8 cellular contexts compared by ENCODE assay signal in genomic region chr15:64892850-64893403, GRCh38. TPM values are rescaled to one million over a fixed set of nuclear protein-coding genes. Genes with fewer than 3 reads are reported as not detected.
DNase-seq lines count a peak whose midpoint lies in the region; ATAC-seq and TF ChIP-seq lines count a peak whose summit lies in the region.

No MANE protein-coding gene starts in this region.

- no peak overlapping the region for H3K14ac ChIP-seq in IMR-90 (replicated peaks; ENCODE audit: low read depth, low read length)

- no peaks in the 10 kb centered on the region for H3K27me3 Mint-ChIP-seq in activated CD4-positive, alpha-beta T cell treated with anti-CD3 and anti-CD28 coated beads, Interleukin-2, amount 10 ng/mL, durations not matched to agents 7 days and 5 days

- peak overlapping the region; percentile 78 for H3K4me3 Mint-ChIP-seq in activated CD4-positive, alpha-beta T cell treated with anti-CD3 and anti-CD28 coated beads, Interleukin-2, amount 10 ng/mL, durations not matched to agents 7 days and 5 days
- peak overlapping the region; percentile 98 for H3K4me3 Mint-ChIP-seq in stimulated activated effector memory CD8-positive, alpha-beta T cell treated with anti-CD3 and anti-CD28 coated beads, Interleukin-12 subunit alpha, Interleukin-12 subunit beta, amount 100 ng/mL, for 72 hours

- WGBS in IMR-90 (ENCODE audit: extremely low coverage in 2 of 2, insufficient read length in 1 of 2), 2 experiments, result 86% methylated on average over 1 of the region's 8 CpGs; no CpG with 5 or more reads in 1 of the 2 experiments
- WGBS in gastroesophageal sphincter (ENCODE audit: low coverage in 1 of 2), 2 donors, result 92 to 100% methylated on average over 2 to 8 of the region's 8 CpGs

- no peak overlapping the region for H2BK20ac ChIP-seq in IMR-90 (ENCODE audit: low read depth, low read length)

- DNase-seq in IMR-90 (no peak), middle frontal gyrus (ENCODE audit: extremely low spot score, low spot score) (no peak), foreskin keratinocyte (no peak), foreskin fibroblast (no peak), HK-2 (ENCODE audit: unreplicated experiment) (no peak)
- DNase-seq in activated CD4-positive, alpha-beta T cell treated with anti-CD3 and anti-CD28 coated beads, Interleukin-2, amount 10 ng/mL, durations not matched to agents 7 days and 5 days, result no peak
- DNase-seq in stimulated activated effector memory CD8-positive, alpha-beta T cell treated with anti-CD3 and anti-CD28 coated beads, Interleukin-12 subunit alpha, Interleukin-12 subunit beta, amount 100 ng/mL, for 72 hours (ENCODE audit: low spot score in 2 of 2), result peak; percentile 36 to 75

- no peaks in the 10 kb centered on the region for H4K20me1 ChIP-seq in IMR-90 (ENCODE audit: insufficient read depth, low read length)

- H3K27ac ChIP-seq in IMR-90 (ENCODE audit: insufficient read depth, low read length) (no peak overlapping the region; the same call in 1 of the 2 replicates), gastroesophageal sphincter (peak overlapping the region in 3 of 4 donors; percentile 77 to 79 (median 78)), foreskin keratinocyte (no peak overlapping the region)

- dilution Hi-C loops in IMR-90 (cut with HindIII; ENCODE audit: low sequenced_read_pairs, unreplicated experiment), result no loop called here

- peaks cover 0 to 26% of the 10 kb centered on the region in 2 experiments; a peak in 2 of 4 replicates for H3K79me1 ChIP-seq in IMR-90 (ENCODE audit: low read depth in 1 of 2, low read length in 2 of 2)

- H4K91ac ChIP-seq in IMR-90 (ENCODE audit: insufficient read depth, low read depth, low read length), result no peak overlapping the region

- peaks cover 71% of the 10 kb centered on the region for H3K4me1 Mint-ChIP-seq in activated CD4-positive, alpha-beta T cell treated with anti-CD3 and anti-CD28 coated beads, Interleukin-2, amount 10 ng/mL, durations not matched to agents 7 days and 5 days
- H3K4me1 Mint-ChIP-seq in stimulated activated effector memory CD8-positive, alpha-beta T cell treated with anti-CD3 and anti-CD28 coated beads, Interleukin-12 subunit alpha, Interleukin-12 subunit beta, amount 100 ng/mL, for 72 hours, result peaks cover 69% of the 10 kb centered on the region

- peaks cover 39% of the 10 kb centered on the region for H3K4me1 ChIP-seq in IMR-90 (ENCODE audit: control insufficient read depth, insufficient read depth, low read length)
- peaks cover 0 to 56% (median 30%) of the 10 kb centered on the region in 3 donors for H3K4me1 ChIP-seq in gastroesophageal sphincter
- peaks cover 25% of the 10 kb centered on the region for H3K4me1 ChIP-seq in foreskin keratinocyte

- H2BK5ac ChIP-seq in IMR-90 (ENCODE audit: low read depth, low read length, poor library complexity, severe bottlenecking), result peak overlapping the region; percentile 64

- H2AFZ ChIP-seq in IMR-90 (replicated peaks; ENCODE audit: low read length, poor library complexity), result no peak overlapping the region

- H2BK120ac ChIP-seq in IMR-90 (ENCODE audit: low read depth, low read length), result peak overlapping the region; percentile 4; the same call in 1 of the 2 replicates

- peak overlapping the region; percentile 44 for H2AK9ac ChIP-seq in IMR-90 (replicated peaks; ENCODE audit: low read depth, low read length, poor library complexity)

- H3K4me3 ChIP-seq in IMR-90 (ENCODE audit: insufficient read depth, low read depth, low read length) (no peak overlapping the region), gastroesophageal sphincter (peak overlapping the region in 1 of 2 donors; percentile 36), foreskin fibroblast (ENCODE audit: low read depth in 1 of 2, low read length in 2 of 2) (no peak overlapping the region)

- intact Hi-C loops in IMR-90 (cut with micrococcal nuclease), result no loop called here

- POLR2A ChIA-PET in IMR-90 (lab: Charles Lee; ENCODE audit: unreplicated experiment), result no interaction called here
- POLR2A ChIA-PET in activated CD4-positive, alpha-beta T cell treated with anti-CD3 and anti-CD28 coated beads, Interleukin-2, amount 10 ng/mL, durations not matched to agents 7 days and 5 days (lab: Charles Lee), result interaction anchor here (0.5 to 1.7 kb wide), 3 partner anchors 12 to 20 kb away, joined by 3 to 6 read pairs (median 4); no protein-coding TSS in a partner anchor

- no peak overlapping the region; the same call in 1 of the 2 replicates for H3K23ac ChIP-seq in IMR-90 (ENCODE audit: low read depth, low read length)

- TF ChIP-seq EP300 in gastroesophageal sphincter (IDR thresholded peaks at IDR 0.05), result no peak

- CTCF ChIA-PET in IMR-90 (lab: Yijun Ruan, JAX), result no interaction called here
- CTCF ChIA-PET in activated CD4-positive, alpha-beta T cell treated with anti-CD3 and anti-CD28 coated beads, Interleukin-2, amount 10 ng/mL, durations not matched to agents 7 days and 5 days (lab: Charles Lee), result interaction anchor here (1.5 to 6.0 kb wide), 7 partner anchors 9 to 67 kb away, joined by 3 to 41 read pairs (median 12); partner anchors contain the start of gene PIF1

- no peak overlapping the region for H3K56ac ChIP-seq in IMR-90 (ENCODE audit: extremely low read depth, insufficient read depth, low read length)

- H3K9me1 ChIP-seq in IMR-90 (ENCODE audit: insufficient read depth, low read length), result peaks cover 37% of the 10 kb centered on the region

- H3K27me3 ChIP-seq in IMR-90 (ENCODE audit: control insufficient read depth, insufficient read depth, low read length), result no peaks in the 10 kb centered on the region
- no peaks in the 10 kb centered on the region for H3K27me3 ChIP-seq in gastroesophageal sphincter
- H3K27me3 ChIP-seq in foreskin keratinocyte, result no peaks in the 10 kb centered on the region

- peak overlapping the region; percentile 99 for H3K27ac Mint-ChIP-seq in activated CD4-positive, alpha-beta T cell treated with anti-CD3 and anti-CD28 coated beads, Interleukin-2, amount 10 ng/mL, durations not matched to agents 7 days and 5 days
- peak overlapping the region; percentile 99 for H3K27ac Mint-ChIP-seq in stimulated activated effector memory CD8-positive, alpha-beta T cell treated with anti-CD3 and anti-CD28 coated beads, Interleukin-12 subunit alpha, Interleukin-12 subunit beta, amount 100 ng/mL, for 72 hours

- no TSS peak for BruUV-seq in IMR-90 (replicated peaks; lab: Mats Ljungman, UMichigan)

- H3K9ac ChIP-seq in IMR-90 (ENCODE audit: low read depth, low read length), result no peak overlapping the region

- H3K36me3 Mint-ChIP-seq in activated CD4-positive, alpha-beta T cell treated with anti-CD3 and anti-CD28 coated beads, Interleukin-2, amount 10 ng/mL, durations not matched to agents 7 days and 5 days (ENCODE audit: low read depth), result no peaks in the 10 kb centered on the region
- peaks cover 31% of the 10 kb centered on the region for H3K36me3 Mint-ChIP-seq in stimulated activated effector memory CD8-positive, alpha-beta T cell treated with anti-CD3 and anti-CD28 coated beads, Interleukin-12 subunit alpha, Interleukin-12 subunit beta, amount 100 ng/mL, for 72 hours

- H3K9me3 ChIP-seq in IMR-90 (ENCODE audit: control insufficient read depth, insufficient read depth, low read length) (no peaks in the 10 kb centered on the region), gastroesophageal sphincter (no peaks in the 10 kb centered on the region)

- H3K4me2 ChIP-seq in IMR-90 (ENCODE audit: low read depth, low read length), result no peak overlapping the region

- no peak overlapping the region for H3K18ac ChIP-seq in IMR-90 (ENCODE audit: low read depth, low read length)

- no peak overlapping the region for H2BK15ac ChIP-seq in IMR-90 (ENCODE audit: low read depth, low read length)

- H4K8ac ChIP-seq in IMR-90 (ENCODE audit: low read depth in 2 of 2, low read length in 2 of 2), result peak overlapping the region; percentile 84 to 88; a peak in 3 of 4 replicates

- H2AK5ac ChIP-seq in IMR-90 (ENCODE audit: low read depth, low read length), result peak overlapping the region; percentile 93

- no peak for TF ChIP-seq RAD21 in IMR-90 (IDR thresholded peaks at IDR 0.05; ENCODE audit: low read length)

- ATAC-seq in IMR-90 (ENCODE audit: low read depth) (no peak), gastroesophageal sphincter (no peak), foreskin keratinocyte (no peak)
- ATAC-seq in stimulated activated effector memory CD8-positive, alpha-beta T cell treated with anti-CD3 and anti-CD28 coated beads, Interleukin-12 subunit alpha, Interleukin-12 subunit beta, amount 100 ng/mL, for 72 hours, result peak; percentile 47

- in situ Hi-C loops in IMR-90 (cut with MboI; ENCODE audit: low sequenced_read_pairs), result no loop called here

- peak overlapping the region; percentile 97; the same call in 1 of the 2 replicates for H3K4ac ChIP-seq in IMR-90 (ENCODE audit: low read depth, low read length)

- H4K5ac ChIP-seq in IMR-90 (ENCODE audit: low read depth, low read length), result no peak overlapping the region

- TF ChIP-seq POLR2A in IMR-90 (IDR thresholded peaks at IDR 0.05; ENCODE audit: low read depth, low read length) (no peak), gastroesophageal sphincter (IDR thresholded peaks at IDR 0.05) (no peak)

- TF ChIP-seq CTCF in IMR-90 (conservative IDR thresholded peaks at IDR 0.05; ENCODE audit: low read depth, low read length) (no peak), gastroesophageal sphincter (IDR thresholded peaks at IDR 0.05) (no peak), foreskin keratinocyte (conservative IDR thresholded peaks at IDR 0.05) (no peak), foreskin fibroblast (IDR thresholded peaks at IDR 0.05; ENCODE audit: low read depth, low read length) (no peak)

- no peaks in the 10 kb centered on the region for H3K9me3 Mint-ChIP-seq in activated CD4-positive, alpha-beta T cell treated with anti-CD3 and anti-CD28 coated beads, Interleukin-2, amount 10 ng/mL, durations not matched to agents 7 days and 5 days
- no peaks in the 10 kb centered on the region for H3K9me3 Mint-ChIP-seq in stimulated activated effector memory CD8-positive, alpha-beta T cell treated with anti-CD3 and anti-CD28 coated beads, Interleukin-12 subunit alpha, Interleukin-12 subunit beta, amount 100 ng/mL, for 72 hours

- H3K36me3 ChIP-seq in IMR-90 (ENCODE audit: control insufficient read depth, insufficient read depth, low read length) (no peaks in the 10 kb centered on the region), gastroesophageal sphincter (no peaks in the 10 kb centered on the region)

RNA-seq across cellular contexts. Expression of gene ANKDD1A, which starts 18.8 kb away (rescaled TPM):
- 2.8 and 3.6 TPM in 2 replicates for total RNA-seq in IMR-90 (2012; rRNA removed)
- polyA plus RNA-seq in IMR-90 (2012; rRNA removed), result 3.0 and 4.9 TPM in 2 replicates
- polyA plus RNA-seq in IMR-90 (2012; cell fraction: cytosol; rRNA removed), result 2.1 and 4.6 TPM in 2 replicates
- polyA plus RNA-seq in IMR-90 (2012; cell fraction: nucleus; rRNA removed; ENCODE audit: low replicate concordance), result 9.8 and 13.4 TPM in 2 replicates
- total RNA-seq in activated CD4-positive, alpha-beta T cell treated with anti-CD3 and anti-CD28 coated beads, Interleukin-2, amount 10 ng/mL, durations not matched to agents 7 days and 5 days, result 1 to 10 TPM in 1 of 2 experiments, under 1 TPM in 1; 0.87 to 1.1 TPM
- total RNA-seq in gastroesophageal sphincter, result 10 to 100 TPM in 2 of 4 donors, 1 to 10 TPM in 2; 4.6 to 15.6 (median 8.5) TPM
- 2.9 and 5.1 TPM in 2 replicates for total RNA-seq in foreskin keratinocyte
- polyA plus RNA-seq in foreskin keratinocyte, result 2.0 and 3.1 TPM in 2 replicates

RNA-seq across cellular contexts. Expression of gene PLEKHO2, which starts 51.2 kb away (rescaled TPM):
- 18.6 and 19.0 TPM in 2 replicates for total RNA-seq in IMR-90 (2012; rRNA removed)
- 22.5 and 24.6 TPM in 2 replicates for polyA plus RNA-seq in IMR-90 (2012; rRNA removed)
- polyA plus RNA-seq in IMR-90 (2012; cell fraction: cytosol; rRNA removed), result 12.6 and 25.0 TPM in 2 replicates
- polyA plus RNA-seq in IMR-90 (2012; cell fraction: nucleus; rRNA removed; ENCODE audit: low replicate concordance), result 37.2 and 43.5 TPM in 2 replicates
- 10 to 100 TPM; 25.4 to 27.6 TPM for total RNA-seq in activated CD4-positive, alpha-beta T cell treated with anti-CD3 and anti-CD28 coated beads, Interleukin-2, amount 10 ng/mL, durations not matched to agents 7 days and 5 days
- 10 to 100 TPM; 27.1 to 47.9 (median 43.1) TPM for total RNA-seq in gastroesophageal sphincter
- total RNA-seq in foreskin keratinocyte, result 16.6 and 21.9 TPM in 2 replicates
- 11.3 and 14.2 TPM in 2 replicates for polyA plus RNA-seq in foreskin keratinocyte

Comparison
In these comparisons a context has a peak if more than half of its experiments do, and no peak if none do; other contexts are left out.
1. DNase-seq: peak in stimulated activated effector memory CD8-positive, alpha-beta T cell treated with anti-CD3 and anti-CD28 coated beads, Interleukin-12 subunit alpha, Interleukin-12 subunit beta, amount 100 ng/mL, for 72 hours (2 of 2); none in IMR-90 (single experiment), activated CD4-positive, alpha-beta T cell treated with anti-CD3 and anti-CD28 coated beads, Interleukin-2, amount 10 ng/mL, durations not matched to agents 7 days and 5 days (single experiment), middle frontal gyrus (single experiment), foreskin keratinocyte (0 of 2), foreskin fibroblast (0 of 2) and HK-2 (single experiment).
2. H3K27ac ChIP-seq: peak in gastroesophageal sphincter (3 of 4); none in IMR-90 (single experiment) and foreskin keratinocyte (single experiment).